Comparison of ENCODE assay signal across 8 cellular contexts in the genomic region with DNA sequence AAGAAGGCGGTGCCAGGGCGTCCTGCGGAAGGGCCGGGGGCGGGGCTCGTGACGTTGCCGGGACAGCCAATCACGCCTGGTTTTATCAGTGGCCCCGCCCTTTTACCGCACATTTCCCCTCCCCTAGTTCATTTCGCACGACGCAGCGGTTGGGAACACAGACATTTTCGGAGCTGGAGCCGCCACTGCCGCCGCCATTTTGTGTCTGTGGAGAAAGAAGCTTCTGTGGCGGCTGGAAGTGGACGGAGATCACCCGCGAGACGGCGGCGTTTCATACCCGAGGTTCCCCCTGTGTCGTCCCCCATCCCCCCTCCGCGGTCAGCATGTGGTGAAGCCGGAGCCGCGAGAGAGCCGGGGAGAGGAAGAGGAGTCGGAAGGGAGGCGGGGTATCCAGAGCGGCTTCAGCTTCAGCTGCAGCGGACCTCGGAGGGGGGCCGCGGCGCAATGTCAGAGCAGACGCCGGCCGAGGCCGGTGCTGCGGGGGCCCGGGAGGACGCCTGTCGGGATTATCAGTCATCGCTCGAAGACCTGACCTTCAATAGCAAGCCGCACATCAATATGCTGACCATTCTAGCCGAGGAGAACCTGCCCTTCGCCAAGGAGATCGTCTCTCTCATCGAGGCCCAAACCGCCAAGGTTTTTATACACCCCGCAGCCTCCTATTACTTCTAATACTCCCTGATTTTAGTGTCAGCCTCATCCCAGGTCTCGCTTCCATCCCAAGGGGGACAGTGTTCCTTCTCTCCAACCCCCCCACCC. TPM values are rescaled to one million over a fixed set of nuclear protein-coding genes. Genes with fewer than 3 reads are reported as not detected.
A peak's percentile ranks its signal among the peaks of the same experiment; 100 is the strongest.
DNase-seq lines count a peak whose midpoint lies in the region; ATAC-seq and TF ChIP-seq lines count a peak whose summit lies in the region.

A gene with protein sequence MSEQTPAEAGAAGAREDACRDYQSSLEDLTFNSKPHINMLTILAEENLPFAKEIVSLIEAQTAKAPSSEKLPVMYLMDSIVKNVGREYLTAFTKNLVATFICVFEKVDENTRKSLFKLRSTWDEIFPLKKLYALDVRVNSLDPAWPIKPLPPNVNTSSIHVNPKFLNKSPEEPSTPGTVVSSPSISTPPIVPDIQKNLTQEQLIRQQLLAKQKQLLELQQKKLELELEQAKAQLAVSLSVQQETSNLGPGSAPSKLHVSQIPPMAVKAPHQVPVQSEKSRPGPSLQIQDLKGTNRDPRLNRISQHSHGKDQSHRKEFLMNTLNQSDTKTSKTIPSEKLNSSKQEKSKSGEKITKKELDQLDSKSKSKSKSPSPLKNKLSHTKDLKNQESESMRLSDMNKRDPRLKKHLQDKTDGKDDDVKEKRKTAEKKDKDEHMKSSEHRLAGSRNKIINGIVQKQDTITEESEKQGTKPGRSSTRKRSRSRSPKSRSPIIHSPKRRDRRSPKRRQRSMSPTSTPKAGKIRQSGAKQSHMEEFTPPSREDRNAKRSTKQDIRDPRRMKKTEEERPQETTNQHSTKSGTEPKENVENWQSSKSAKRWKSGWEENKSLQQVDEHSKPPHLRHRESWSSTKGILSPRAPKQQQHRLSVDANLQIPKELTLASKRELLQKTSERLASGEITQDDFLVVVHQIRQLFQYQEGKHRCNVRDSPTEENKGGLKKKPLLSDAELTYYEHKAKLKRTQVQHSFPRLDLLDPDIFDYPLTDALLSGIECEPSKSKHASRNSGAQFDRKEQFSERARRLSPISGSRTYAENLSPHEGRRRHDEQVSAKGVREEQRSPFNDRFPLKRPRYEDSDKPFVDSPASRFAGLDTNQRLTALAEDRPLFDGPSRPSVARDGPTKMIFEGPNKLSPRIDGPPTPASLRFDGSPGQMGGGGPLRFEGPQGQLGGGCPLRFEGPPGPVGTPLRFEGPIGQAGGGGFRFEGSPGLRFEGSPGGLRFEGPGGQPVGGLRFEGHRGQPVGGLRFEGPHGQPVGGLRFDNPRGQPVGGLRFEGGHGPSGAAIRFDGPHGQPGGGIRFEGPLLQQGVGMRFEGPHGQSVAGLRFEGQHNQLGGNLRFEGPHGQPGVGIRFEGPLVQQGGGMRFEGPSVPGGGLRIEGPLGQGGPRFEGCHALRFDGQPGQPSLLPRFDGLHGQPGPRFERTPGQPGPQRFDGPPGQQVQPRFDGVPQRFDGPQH (N-terminal part only) (plus strand): TSS at position 136 of the 759 bp plus-strand sequence. CDS start 309 bp downstream, at position 445.

- H3K27me3 Mint-ChIP-seq in osteocyte (ENCODE audit: unreplicated experiment) = no peaks in the 10 kb centered on the region

- H3K36me3 Mint-ChIP-seq in osteocyte (ENCODE audit: unreplicated experiment) = peaks cover 21% of the 10 kb centered on the region

- DNase-seq in stimulated activated CD4-positive, alpha-beta T cell treated with anti-CD3 and anti-CD28 coated beads, Interleukin-12 subunit alpha, Interleukin-12 subunit beta, amount 100 ng/mL, for 4 hours = peak; percentile 97
- DNase-seq in stimulated activated CD4-positive, alpha-beta T cell treated with anti-CD3 and anti-CD28 coated beads, Interleukin-4, amount 100 ng/mL, for 24 hours = no peak
- DNase-seq in activated CD8-positive, alpha-beta memory T cell treated with anti-CD3 and anti-CD28 coated beads for 48 hours (ENCODE audit: low read depth in 2 of 3, low spot score in 2 of 3) = peak in 2 of 3 experiments; percentile 82 to 91
- DNase-seq in foreskin melanocyte (peak; percentile 100), osteocyte (ENCODE audit: extremely low spot score, unreplicated experiment) (no peak), kidney tubule cell (ENCODE audit: low spot score) (no peak), NCI-H510A treated with DMSO at 0.1 percent for 48 hours (lab: John Stamatoyannopoulos, UW) (no peak)

- H3K27ac Mint-ChIP-seq in osteocyte (ENCODE audit: unreplicated experiment) = peak within 1 kb of the TSS; percentile 100

- no peak for TF ChIP-seq CTCF in osteocyte (IDR thresholded peaks at IDR 0.05)

- H3K9me3 Mint-ChIP-seq in osteocyte (ENCODE audit: unreplicated experiment) = no peaks in the 10 kb centered on the region

- peaks cover 35% of the 10 kb centered on the region for H3K4me1 Mint-ChIP-seq in osteocyte (ENCODE audit: unreplicated experiment)

- peak; percentile 7 for ATAC-seq in HG03159 (IDR thresholded peaks at IDR 0.05; ENCODE audit: unreplicated experiment)

- H3K4me3 Mint-ChIP-seq in osteocyte (ENCODE audit: unreplicated experiment) = peak within 1 kb of the TSS; percentile 99

RNA-seq across cellular contexts. Expression of the gene that starts here (rescaled TPM):
- 56.0 and 66.6 TPM in 2 replicates for total RNA-seq in osteocyte

Comparison
In these comparisons a context has a peak if more than half of its experiments do, and no peak if none do; other contexts are left out.
1. DNase-seq: peak in stimulated activated CD4-positive, alpha-beta T cell treated with anti-CD3 and anti-CD28 coated beads, Interleukin-12 subunit alpha, Interleukin-12 subunit beta, amount 100 ng/mL, for 4 hours (single experiment), activated CD8-positive, alpha-beta memory T cell treated with anti-CD3 and anti-CD28 coated beads for 48 hours (2 of 3) and foreskin melanocyte (single experiment); none in stimulated activated CD4-positive, alpha-beta T cell treated with anti-CD3 and anti-CD28 coated beads, Interleukin-4, amount 100 ng/mL, for 24 hours (single experiment), osteocyte (single experiment), kidney tubule cell (single experiment) and NCI-H510A treated with DMSO at 0.1 percent for 48 hours (single experiment).